In genomic region chr2:232480201-232481190, GRCh38 we compare ENCODE assay signal across 28 cellular contexts. TPM values are rescaled to one million over a fixed set of nuclear protein-coding genes. Genes with fewer than 3 reads are reported as not detected.
DNase-seq lines count a peak whose midpoint lies in the region; ATAC-seq, FAIRE-seq and TF ChIP-seq lines count a peak whose summit lies in the region.
"Had no signal": no experiment of that assay in that cellular context is flagged by ENCODE, and none has a peak within 500 bp of the region (broad histone marks: within the 10 kb centered on the region; RNA-seq: fewer than 3 reads in every experiment).

No MANE protein-coding gene starts in this region.

- TF ChIP-seq POLR2A in HepG2 (IDR thresholded peaks at IDR 0.05; ENCODE audit: insufficient read depth in 1 of 2, low read depth in 2 of 2, low read length in 2 of 2), result no peak
- TF ChIP-seq POLR2A in spleen (IDR thresholded peaks at IDR 0.05), result no peak

- TF ChIP-seq EP300 in HepG2 (IDR thresholded peaks at IDR 0.05; ENCODE audit: low read depth in 2 of 2, low read length in 2 of 2) (no peak), HepG2 (CRISPR knock-in tag; IDR thresholded peaks at IDR 0.05; ENCODE audit: borderline replicate concordance) (no peak)

- in situ Hi-C loops in HepG2 (cut with HindIII; ENCODE audit: extremely low pct_ligation_motif_present, low pct_unique_long_range_greater_than_20kb), result no loop called here

- no peak overlapping the region for H3K27ac ChIP-seq in RWPE2 (ENCODE audit: poor library complexity, severe bottlenecking)
- H3K27ac ChIP-seq in HepG2 (ENCODE audit: extremely low read length, insufficient read depth, low read length), result no peak overlapping the region
- H3K27ac ChIP-seq in spleen, result no peak overlapping the region
- H3K27ac ChIP-seq: C4-2B, gastrocnemius medialis, parathyroid adenoma, tibial artery had no signal

- H3K4me3 ChIP-seq in RWPE2 (ENCODE audit: severe bottlenecking) (no peak overlapping the region), HepG2 (replicated peaks in 1 of 3; ENCODE audit: insufficient read depth in 1 of 3, low read depth in 2 of 3, low read length in 3 of 3) (no peak overlapping the region), spleen (no peak overlapping the region)
- H3K4me3 ChIP-seq: gastrocnemius medialis, HAP-1, smooth muscle cell, tibial artery had no signal

- CTCF ChIA-PET in HepG2 (lab: Yijun Ruan, JAX; ENCODE audit: low intra/inter-chr PET ratio, low total read pairs), result interaction anchor here (2.2 kb wide), 1 partner anchor 42 kb away, joined by 6 read pairs; no protein-coding TSS in a partner anchor

- no peak overlapping the region for H3K4me3 Mint-ChIP-seq in activated naive CD8-positive, alpha-beta T cell treated with anti-CD3 and anti-CD28 coated beads, Interleukin-2, amount 10 ng/mL, durations not matched to agents 7 days and 5 days
- no peak overlapping the region for H3K4me3 Mint-ChIP-seq in activated naive CD8-positive, alpha-beta T cell treated with anti-CD3 and anti-CD28 coated beads, Interleukin-2, amount 50 U/mL, for 24 hours
- H3K4me3 Mint-ChIP-seq: activated CD8-positive, alpha-beta T cell treated with anti-CD3 and anti-CD28 coated beads, Interleukin-2, amount 10 ng/mL, durations not matched to agents 7 days and 5 days; activated naive CD8-positive, alpha-beta T cell; activated T-cell treated with anti-CD3 and anti-CD28 coated beads, Interleukin-2, amount 50 U/mL, for 4 hours; T-helper 2 cell treated with Interferon-gamma antibody and Interleukin-4, amounts not matched to agents 5 μg/mL and 100 μg/mL, for 36 hours had no signal

- H3K79me2 ChIP-seq in HepG2 (ENCODE audit: insufficient read depth, low read length), result no peaks in the 10 kb centered on the region
- H3K79me2 ChIP-seq: parathyroid adenoma had no signal

- H3K36me3 Mint-ChIP-seq in activated naive CD8-positive, alpha-beta T cell treated with anti-CD3 and anti-CD28 coated beads, Interleukin-2, amount 10 ng/mL, durations not matched to agents 7 days and 5 days, result no peaks in the 10 kb centered on the region
- H3K36me3 Mint-ChIP-seq in activated naive CD8-positive, alpha-beta T cell treated with anti-CD3 and anti-CD28 coated beads, Interleukin-2, amount 50 U/mL, for 24 hours (ENCODE audit: low read depth), result no peaks in the 10 kb centered on the region
- H3K36me3 Mint-ChIP-seq: activated naive CD8-positive, alpha-beta T cell had no signal

- no TSS peak for BruUV-seq in HepG2 (replicated peaks; lab: Mats Ljungman, UMichigan)

- no peak overlapping the region for H2AFZ ChIP-seq in HepG2 (ENCODE audit: low read length)
- H2AFZ ChIP-seq: parathyroid adenoma had no signal

- no peaks in the 10 kb centered on the region for H3K4me1 Mint-ChIP-seq in activated naive CD8-positive, alpha-beta T cell treated with anti-CD3 and anti-CD28 coated beads, Interleukin-2, amount 10 ng/mL, durations not matched to agents 7 days and 5 days
- peaks cover 2% of the 10 kb centered on the region for H3K4me1 Mint-ChIP-seq in activated naive CD8-positive, alpha-beta T cell treated with anti-CD3 and anti-CD28 coated beads, Interleukin-2, amount 50 U/mL, for 24 hours

- H3K4me2 ChIP-seq in HepG2 (ENCODE audit: low read depth, low read length), result no peak overlapping the region
- H3K4me2 ChIP-seq: smooth muscle cell had no signal

- H3K27me3 ChIP-seq in RWPE2 (ENCODE audit: insufficient read depth, poor library complexity, severe bottlenecking) (peaks cover 17% of the 10 kb centered on the region), HepG2 (ENCODE audit: control insufficient read depth in 1 of 2, insufficient read depth in 2 of 2, low read length in 2 of 2) (peaks cover 32 to 84% of the 10 kb centered on the region in 2 experiments), spleen (replicated peaks in 1 of 7) (peaks cover 0 to 79% (median 19%) of the 10 kb centered on the region in 7 donors)

- H3K27me3 Mint-ChIP-seq in activated naive CD8-positive, alpha-beta T cell treated with anti-CD3 and anti-CD28 coated beads, Interleukin-2, amount 10 ng/mL, durations not matched to agents 7 days and 5 days, result peaks cover 17% of the 10 kb centered on the region
- H3K27me3 Mint-ChIP-seq in activated naive CD8-positive, alpha-beta T cell treated with anti-CD3 and anti-CD28 coated beads, Interleukin-2, amount 50 U/mL, for 24 hours, result peaks cover 17% of the 10 kb centered on the region

- no peak for TF ChIP-seq RAD21 in HepG2 (CRISPR knock-in tag; IDR thresholded peaks at IDR 0.05)

- no peaks in the 10 kb centered on the region; the same call in 1 of the 2 replicates for H4K20me1 ChIP-seq in HepG2 (ENCODE audit: insufficient read depth, low read length)

- intact Hi-C loops in HepG2 (cut with micrococcal nuclease; ENCODE audit: unreplicated experiment), result no loop called here
- intact Hi-C loops in spleen (cut with DNase I; ENCODE audit: low total_unique reads), result no loop called here

- H3K36me3 ChIP-seq in RWPE2 (ENCODE audit: low read depth) (no peaks in the 10 kb centered on the region), HepG2 (replicated peaks in 1 of 2; ENCODE audit: control insufficient read depth in 1 of 2, insufficient read depth in 2 of 2, low read length in 2 of 2) (no peaks in the 10 kb centered on the region), spleen (no peaks in the 10 kb centered on the region)
- H3K36me3 ChIP-seq: gastrocnemius medialis, HAP-1, tibial artery had no signal

- POLR2A ChIA-PET in activated naive CD8-positive, alpha-beta T cell treated with anti-CD3 and anti-CD28 coated beads, Interleukin-2, amount 10 ng/mL, durations not matched to agents 7 days and 5 days (lab: Charles Lee), result no interaction called here
- POLR2A ChIA-PET in HepG2 (lab: Yijun Ruan, JAX), result no interaction called here

- H3K4me1 ChIP-seq in RWPE2 (ENCODE audit: insufficient read depth, poor library complexity, severe bottlenecking) (no peaks in the 10 kb centered on the region), HepG2 (ENCODE audit: insufficient read depth, low read length) (no peaks in the 10 kb centered on the region), spleen (peaks cover 0 to 7% (median 3%) of the 10 kb centered on the region in 6 donors)
- H3K4me1 ChIP-seq: gastrocnemius medialis, HAP-1, parathyroid adenoma had no signal

- TF ChIP-seq CTCF in RWPE2 (IDR thresholded peaks at IDR 0.05; ENCODE audit: poor library complexity, severe bottlenecking) (no peak), HepG2 (CRISPR knock-in tag; IDR thresholded peaks at IDR 0.05) (no peak), spleen (IDR thresholded peaks at IDR 0.05 in 8 of 11, conservative IDR thresholded peaks at IDR 0.05 in 3 of 11) (no peak)

- H3K9me3 ChIP-seq in RWPE2 (ENCODE audit: severe bottlenecking), result no peaks in the 10 kb centered on the region
- H3K9me3 ChIP-seq in HepG2 (ENCODE audit: low read length), result no peaks in the 10 kb centered on the region
- H3K9me3 ChIP-seq in spleen, result no peaks in the 10 kb centered on the region
- H3K9me3 ChIP-seq: gastrocnemius medialis, HAP-1, tibial artery had no signal

- peak; percentile 18 for DNase-seq in activated naive CD8-positive, alpha-beta T cell treated with anti-CD3 and anti-CD28 coated beads, Interleukin-2, amount 10 ng/mL, durations not matched to agents 7 days and 5 days
- DNase-seq in activated naive CD8-positive, alpha-beta T cell treated with anti-CD3 and anti-CD28 coated beads, Interleukin-2, amount 50 U/mL, for 24 hours, result no peak
- DNase-seq in RWPE2 (ENCODE audit: low spot score), result peak; percentile 49
- no peak for DNase-seq in HepG2 (ENCODE audit: low spot score)
- peak; percentile 60 for DNase-seq in spleen
- no peak for DNase-seq in stimulated activated CD4-positive, alpha-beta T cell treated with anti-CD3 and anti-CD28 coated beads, Interleukin-4, amount 100 ng/mL, for 4 hours
- DNase-seq: activated CD4-positive, alpha-beta T cell treated with anti-CD3 and anti-CD28 coated beads for 4 hours; activated CD8-positive, alpha-beta T cell treated with anti-CD3 and anti-CD28 coated beads, Interleukin-2, amount 10 ng/mL, durations not matched to agents 7 days and 5 days; activated T-cell treated with anti-CD3 and anti-CD28 coated beads, Interleukin-2, amount 50 U/mL, for 4 hours; DND-41; gastrocnemius medialis; GF-D8; NCI-H146; NCI-H2107; retina had no signal

- no peaks in the 10 kb centered on the region for H3K9me3 Mint-ChIP-seq in activated naive CD8-positive, alpha-beta T cell treated with anti-CD3 and anti-CD28 coated beads, Interleukin-2, amount 10 ng/mL, durations not matched to agents 7 days and 5 days
- no peaks in the 10 kb centered on the region for H3K9me3 Mint-ChIP-seq in activated naive CD8-positive, alpha-beta T cell treated with anti-CD3 and anti-CD28 coated beads, Interleukin-2, amount 50 U/mL, for 24 hours
- H3K9me3 Mint-ChIP-seq: activated T-cell treated with anti-CD3 and anti-CD28 coated beads, Interleukin-2, amount 50 U/mL, for 4 hours; T-helper 2 cell treated with Interferon-gamma antibody and Interleukin-4, amounts not matched to agents 5 μg/mL and 100 μg/mL, for 36 hours had no signal

- 21% methylated on average over 17 of the region's 26 CpGs for WGBS in HepG2 (ENCODE audit: low lambda C conversion rate)
- WGBS in spleen, 5 donors, result 75 to 85% (median 81%) methylated on average over 15 to 26 of the region's 26 CpGs

- no peak for ATAC-seq in activated naive CD8-positive, alpha-beta T cell treated with anti-CD3 and anti-CD28 coated beads, Interleukin-2, amount 10 ng/mL, durations not matched to agents 7 days and 5 days (ENCODE audit: low read depth)
- no peak for ATAC-seq in activated naive CD8-positive, alpha-beta T cell treated with anti-CD3 and anti-CD28 coated beads, Interleukin-2, amount 50 U/mL, for 24 hours
- ATAC-seq in RWPE2 (ENCODE audit: low read depth), result no peak
- ATAC-seq in HepG2, result peak; percentile 5; the same call in 2 of the 3 replicates
- no peak for ATAC-seq in HG02885 (IDR thresholded peaks at IDR 0.05; ENCODE audit: poor library complexity, unreplicated experiment)
- ATAC-seq: activated CD8-positive, alpha-beta T cell treated with anti-CD3 and anti-CD28 coated beads, Interleukin-2, amount 10 ng/mL, durations not matched to agents 7 days and 5 days; activated T-cell treated with anti-CD3 and anti-CD28 coated beads, Interleukin-2, amount 50 U/mL, for 4 hours; gastrocnemius medialis had no signal

- no peak overlapping the region for H3K27ac Mint-ChIP-seq in activated naive CD8-positive, alpha-beta T cell treated with anti-CD3 and anti-CD28 coated beads, Interleukin-2, amount 10 ng/mL, durations not matched to agents 7 days and 5 days
- no peak overlapping the region for H3K27ac Mint-ChIP-seq in activated naive CD8-positive, alpha-beta T cell treated with anti-CD3 and anti-CD28 coated beads, Interleukin-2, amount 50 U/mL, for 24 hours
- H3K27ac Mint-ChIP-seq: activated CD8-positive, alpha-beta T cell treated with anti-CD3 and anti-CD28 coated beads, Interleukin-2, amount 10 ng/mL, durations not matched to agents 7 days and 5 days; activated naive CD8-positive, alpha-beta T cell; T-helper 2 cell treated with Interferon-gamma antibody and Interleukin-4, amounts not matched to agents 5 μg/mL and 100 μg/mL, for 36 hours had no signal

- H3K9ac ChIP-seq in HepG2 (ENCODE audit: insufficient read depth, low read depth, low read length), result no peak overlapping the region
- H3K9ac ChIP-seq: parathyroid adenoma had no signal

- FAIRE-seq in HepG2 (lab: Jason Lieb, UNC), result no peak
- FAIRE-seq: bronchial epithelial cell, endothelial cell of umbilical vein had no signal

RNA-seq across cellular contexts. Expression of gene ECEL1, which starts 7.1 kb away (rescaled TPM):
- not detected for total RNA-seq in activated naive CD8-positive, alpha-beta T cell treated with anti-CD3 and anti-CD28 coated beads, Interleukin-2, amount 10 ng/mL, durations not matched to agents 7 days and 5 days
- total RNA-seq in HepG2 (2016; rRNA removed; fragmentation: Illumina TruSeq; extraction: Trizol) (not detected in 2 replicates), spleen (10 to 100 TPM in 2 of 7 donors, under 1 TPM in 3, not detected in 2; 0.17 to 23.1 (median 0.34) TPM)
- not detected in 2 replicates for total RNA-seq in HepG2 (2016; cell fraction: cytosol; rRNA removed; fragmentation: Illumina TruSeq; extraction: Trizol; ENCODE audit: low read depth)
- not detected in 2 replicates for total RNA-seq in HepG2 (2016; cell fraction: insoluble cytoplasmic fraction; rRNA removed; fragmentation: Illumina TruSeq; extraction: Trizol)
- total RNA-seq in HepG2 (2016; cell fraction: membrane; rRNA removed; fragmentation: Illumina TruSeq; extraction: Trizol), result not detected in 2 replicates
- total RNA-seq in HepG2 (2016; cell fraction: nucleus; rRNA removed; fragmentation: Illumina TruSeq; extraction: Trizol), result not detected in 2 replicates
- polyA plus RNA-seq in HepG2 (2011; rRNA removed) (not detected in 2 replicates), spleen (1 to 10 TPM in 1 of 3 donors, under 1 TPM in 2; 0.10 to 1.6 (median 0.30) TPM)
- 0.06 TPM in 1 of 2 replicates, not detected in the other for polyA plus RNA-seq in HepG2 (2011; cell fraction: cytosol; rRNA removed)
- 0.05 TPM in 1 of 2 replicates, not detected in the other for polyA plus RNA-seq in HepG2 (2011; cell fraction: nucleus; rRNA removed)
- polyA plus RNA-seq in HepG2 (2012), result not detected in 2 replicates
- not detected in 2 replicates for polyA plus RNA-seq in HepG2 (2016; cell fraction: cytosol; fragmentation: Illumina TruSeq; extraction: Trizol; ENCODE audit: low read depth)
- not detected in 2 replicates for polyA plus RNA-seq in HepG2 (2016; cell fraction: insoluble cytoplasmic fraction; fragmentation: Illumina TruSeq; extraction: Trizol; ENCODE audit: low read depth)
- not detected in 2 replicates for polyA plus RNA-seq in HepG2 (2016; cell fraction: membrane; fragmentation: Illumina TruSeq; extraction: Trizol; ENCODE audit: low read depth)
- polyA plus RNA-seq in HepG2 (2016; cell fraction: nucleus; fragmentation: Illumina TruSeq; extraction: Trizol; ENCODE audit: insufficient read depth, low read depth), result not detected in 2 replicates
- not detected in 2 replicates for polyA minus RNA-seq in HepG2 (2011; rRNA and poly(A)+ RNA removed; ENCODE audit: low replicate concordance)
- not detected in 2 replicates for polyA minus RNA-seq in HepG2 (2011; cell fraction: cytosol; rRNA and poly(A)+ RNA removed)
- not detected in 2 replicates for polyA minus RNA-seq in HepG2 (2011; cell fraction: nucleus; rRNA and poly(A)+ RNA removed)
- total RNA-seq: activated CD8-positive, alpha-beta T cell treated with anti-CD3 and anti-CD28 coated beads, Interleukin-2, amount 10 ng/mL, durations not matched to agents 7 days and 5 days; bronchial epithelial cell; endothelial cell of umbilical vein; fibroblast of lung; smooth muscle cell had no signal
- polyA plus RNA-seq: aorta, endothelial cell of umbilical vein, fibroblast of lung, smooth muscle cell had no signal

RNA-seq across cellular contexts. Expression of gene ALPI, which starts 24.5 kb away (rescaled TPM):
- not detected for total RNA-seq in activated naive CD8-positive, alpha-beta T cell treated with anti-CD3 and anti-CD28 coated beads, Interleukin-2, amount 10 ng/mL, durations not matched to agents 7 days and 5 days
- not detected in 2 replicates for total RNA-seq in HepG2 (2016; rRNA removed; fragmentation: Illumina TruSeq; extraction: Trizol)
- total RNA-seq in HepG2 (2016; cell fraction: cytosol; rRNA removed; fragmentation: Illumina TruSeq; extraction: Trizol; ENCODE audit: low read depth), result not detected in 2 replicates
- total RNA-seq in HepG2 (2016; cell fraction: insoluble cytoplasmic fraction; rRNA removed; fragmentation: Illumina TruSeq; extraction: Trizol), result not detected in 2 replicates
- not detected in 2 replicates for total RNA-seq in HepG2 (2016; cell fraction: membrane; rRNA removed; fragmentation: Illumina TruSeq; extraction: Trizol)
- total RNA-seq in HepG2 (2016; cell fraction: nucleus; rRNA removed; fragmentation: Illumina TruSeq; extraction: Trizol), result not detected in 2 replicates
- 0.03 TPM in 1 of 2 replicates, not detected in the other for polyA plus RNA-seq in HepG2 (2011; rRNA removed)
- polyA plus RNA-seq in HepG2 (2011; cell fraction: cytosol; rRNA removed), result 0.03 and 0.05 TPM in 2 replicates
- 0.07 TPM in 1 of 2 replicates, not detected in the other for polyA plus RNA-seq in HepG2 (2011; cell fraction: nucleus; rRNA removed)
- polyA plus RNA-seq in HepG2 (2012), result not detected in 2 replicates
- polyA plus RNA-seq in HepG2 (2016; cell fraction: cytosol; fragmentation: Illumina TruSeq; extraction: Trizol; ENCODE audit: low read depth), result not detected in 2 replicates
- not detected in 2 replicates for polyA plus RNA-seq in HepG2 (2016; cell fraction: insoluble cytoplasmic fraction; fragmentation: Illumina TruSeq; extraction: Trizol; ENCODE audit: low read depth)
- not detected in 2 replicates for polyA plus RNA-seq in HepG2 (2016; cell fraction: membrane; fragmentation: Illumina TruSeq; extraction: Trizol; ENCODE audit: low read depth)
- not detected in 2 replicates for polyA plus RNA-seq in HepG2 (2016; cell fraction: nucleus; fragmentation: Illumina TruSeq; extraction: Trizol; ENCODE audit: insufficient read depth, low read depth)
- polyA minus RNA-seq in HepG2 (2011; rRNA and poly(A)+ RNA removed; ENCODE audit: low replicate concordance), result 0.42 TPM in 1 of 2 replicates, not detected in the other
- polyA minus RNA-seq in HepG2 (2011; cell fraction: cytosol; rRNA and poly(A)+ RNA removed), result not detected in 2 replicates
- not detected in 2 replicates for polyA minus RNA-seq in HepG2 (2011; cell fraction: nucleus; rRNA and poly(A)+ RNA removed)
- total RNA-seq in spleen, result not detected
- not detected for polyA plus RNA-seq in spleen
- total RNA-seq: activated CD8-positive, alpha-beta T cell treated with anti-CD3 and anti-CD28 coated beads, Interleukin-2, amount 10 ng/mL, durations not matched to agents 7 days and 5 days; activated T-cell treated with anti-CD3 and anti-CD28 coated beads, Interleukin-2, amount 50 U/mL, for 4 hours; aorta; bronchial epithelial cell; endothelial cell of umbilical vein; fibroblast of lung; gastrocnemius medialis; smooth muscle cell had no signal
- polyA plus RNA-seq: endothelial cell of umbilical vein, fibroblast of lung, neural cell, smooth muscle cell had no signal

RNA-seq across cellular contexts. Expression of gene PRSS56, which starts 39.7 kb away (rescaled TPM):
- total RNA-seq in activated naive CD8-positive, alpha-beta T cell treated with anti-CD3 and anti-CD28 coated beads, Interleukin-2, amount 10 ng/mL, durations not matched to agents 7 days and 5 days, result not detected
- total RNA-seq in HepG2 (2016; rRNA removed; fragmentation: Illumina TruSeq; extraction: Trizol) (not detected in 2 replicates), spleen (under 1 TPM in 1 of 7 donors, not detected in 6; 0.13 TPM)
- total RNA-seq in HepG2 (2016; cell fraction: cytosol; rRNA removed; fragmentation: Illumina TruSeq; extraction: Trizol; ENCODE audit: low read depth), result not detected in 2 replicates
- total RNA-seq in HepG2 (2016; cell fraction: insoluble cytoplasmic fraction; rRNA removed; fragmentation: Illumina TruSeq; extraction: Trizol), result 0.09 TPM in 1 of 2 replicates, not detected in the other
- not detected in 2 replicates for total RNA-seq in HepG2 (2016; cell fraction: membrane; rRNA removed; fragmentation: Illumina TruSeq; extraction: Trizol)
- not detected in 2 replicates for total RNA-seq in HepG2 (2016; cell fraction: nucleus; rRNA removed; fragmentation: Illumina TruSeq; extraction: Trizol)
- polyA plus RNA-seq in HepG2 (2011; rRNA removed) (not detected in 2 replicates), spleen (under 1 TPM in 1 of 3 donors, not detected in 2; 0.04 TPM)
- not detected in 2 replicates for polyA plus RNA-seq in HepG2 (2011; cell fraction: cytosol; rRNA removed)
- polyA plus RNA-seq in HepG2 (2011; cell fraction: nucleus; rRNA removed), result not detected in 2 replicates
- polyA plus RNA-seq in HepG2 (2012), result not detected in 2 replicates
- not detected in 2 replicates for polyA plus RNA-seq in HepG2 (2016; cell fraction: cytosol; fragmentation: Illumina TruSeq; extraction: Trizol; ENCODE audit: low read depth)
- polyA plus RNA-seq in HepG2 (2016; cell fraction: insoluble cytoplasmic fraction; fragmentation: Illumina TruSeq; extraction: Trizol; ENCODE audit: low read depth), result not detected in 2 replicates
- polyA plus RNA-seq in HepG2 (2016; cell fraction: membrane; fragmentation: Illumina TruSeq; extraction: Trizol; ENCODE audit: low read depth), result not detected in 2 replicates
- not detected in 2 replicates for polyA plus RNA-seq in HepG2 (2016; cell fraction: nucleus; fragmentation: Illumina TruSeq; extraction: Trizol; ENCODE audit: insufficient read depth, low read depth)
- polyA minus RNA-seq in HepG2 (2011; rRNA and poly(A)+ RNA removed; ENCODE audit: low replicate concordance), result not detected in 2 replicates
- not detected in 2 replicates for polyA minus RNA-seq in HepG2 (2011; cell fraction: cytosol; rRNA and poly(A)+ RNA removed)
- polyA minus RNA-seq in HepG2 (2011; cell fraction: nucleus; rRNA and poly(A)+ RNA removed), result not detected in 2 replicates
- total RNA-seq: activated CD8-positive, alpha-beta T cell treated with anti-CD3 and anti-CD28 coated beads, Interleukin-2, amount 10 ng/mL, durations not matched to agents 7 days and 5 days; activated T-cell treated with anti-CD3 and anti-CD28 coated beads, Interleukin-2, amount 50 U/mL, for 4 hours; aorta; bronchial epithelial cell; endothelial cell of umbilical vein; fibroblast of lung; smooth muscle cell had no signal
- polyA plus RNA-seq: aorta, endothelial cell of umbilical vein, fibroblast of lung, smooth muscle cell had no signal

RNA-seq across cellular contexts. Expression of gene CHRND, which starts 45.5 kb away (rescaled TPM):
- not detected for total RNA-seq in activated naive CD8-positive, alpha-beta T cell treated with anti-CD3 and anti-CD28 coated beads, Interleukin-2, amount 10 ng/mL, durations not matched to agents 7 days and 5 days
- total RNA-seq in HepG2 (2016; rRNA removed; fragmentation: Illumina TruSeq; extraction: Trizol) (0.10 TPM in 1 of 2 replicates, not detected in the other), spleen (under 1 TPM in 1 of 7 donors, not detected in 6; 0.32 TPM)
- total RNA-seq in HepG2 (2016; cell fraction: cytosol; rRNA removed; fragmentation: Illumina TruSeq; extraction: Trizol; ENCODE audit: low read depth), result not detected in 2 replicates
- total RNA-seq in HepG2 (2016; cell fraction: insoluble cytoplasmic fraction; rRNA removed; fragmentation: Illumina TruSeq; extraction: Trizol), result not detected in 2 replicates
- 0.07 and 0.25 TPM in 2 replicates for total RNA-seq in HepG2 (2016; cell fraction: membrane; rRNA removed; fragmentation: Illumina TruSeq; extraction: Trizol)
- total RNA-seq in HepG2 (2016; cell fraction: nucleus; rRNA removed; fragmentation: Illumina TruSeq; extraction: Trizol), result not detected in 2 replicates
- polyA plus RNA-seq in HepG2 (2011; rRNA removed) (0.13 and 0.18 TPM in 2 replicates), spleen (not detected)
- 0.08 and 0.14 TPM in 2 replicates for polyA plus RNA-seq in HepG2 (2011; cell fraction: cytosol; rRNA removed)
- polyA plus RNA-seq in HepG2 (2011; cell fraction: nucleus; rRNA removed), result 0.12 and 0.24 TPM in 2 replicates
- polyA plus RNA-seq in HepG2 (2012), result 0.13 and 0.32 TPM in 2 replicates
- polyA plus RNA-seq in HepG2 (2016; cell fraction: cytosol; fragmentation: Illumina TruSeq; extraction: Trizol; ENCODE audit: low read depth), result 0.10 and 0.12 TPM in 2 replicates
- not detected in 2 replicates for polyA plus RNA-seq in HepG2 (2016; cell fraction: insoluble cytoplasmic fraction; fragmentation: Illumina TruSeq; extraction: Trizol; ENCODE audit: low read depth)
- 0.11 and 0.52 TPM in 2 replicates for polyA plus RNA-seq in HepG2 (2016; cell fraction: membrane; fragmentation: Illumina TruSeq; extraction: Trizol; ENCODE audit: low read depth)
- 0.26 TPM in 1 of 2 replicates, not detected in the other for polyA plus RNA-seq in HepG2 (2016; cell fraction: nucleus; fragmentation: Illumina TruSeq; extraction: Trizol; ENCODE audit: insufficient read depth, low read depth)
- polyA minus RNA-seq in HepG2 (2011; rRNA and poly(A)+ RNA removed; ENCODE audit: low replicate concordance), result 0.28 TPM in 1 of 2 replicates, not detected in the other
- polyA minus RNA-seq in HepG2 (2011; cell fraction: cytosol; rRNA and poly(A)+ RNA removed), result not detected in 2 replicates
- not detected in 2 replicates for polyA minus RNA-seq in HepG2 (2011; cell fraction: nucleus; rRNA and poly(A)+ RNA removed)
- total RNA-seq: activated CD8-positive, alpha-beta T cell treated with anti-CD3 and anti-CD28 coated beads, Interleukin-2, amount 10 ng/mL, durations not matched to agents 7 days and 5 days; activated T-cell treated with anti-CD3 and anti-CD28 coated beads, Interleukin-2, amount 50 U/mL, for 4 hours; aorta; bronchial epithelial cell; endothelial cell of umbilical vein; fibroblast of lung; smooth muscle cell had no signal
- polyA plus RNA-seq: aorta, endothelial cell of umbilical vein, fibroblast of lung, neural cell, smooth muscle cell had no signal

RNA-seq across cellular contexts. Expression of gene CHRNG, which starts 59.0 kb away (rescaled TPM):
- not detected for total RNA-seq in activated naive CD8-positive, alpha-beta T cell treated with anti-CD3 and anti-CD28 coated beads, Interleukin-2, amount 10 ng/mL, durations not matched to agents 7 days and 5 days
- total RNA-seq in HepG2 (2016; rRNA removed; fragmentation: Illumina TruSeq; extraction: Trizol) (not detected in 2 replicates), spleen (not detected)
- not detected in 2 replicates for total RNA-seq in HepG2 (2016; cell fraction: cytosol; rRNA removed; fragmentation: Illumina TruSeq; extraction: Trizol; ENCODE audit: low read depth)
- not detected in 2 replicates for total RNA-seq in HepG2 (2016; cell fraction: insoluble cytoplasmic fraction; rRNA removed; fragmentation: Illumina TruSeq; extraction: Trizol)
- total RNA-seq in HepG2 (2016; cell fraction: membrane; rRNA removed; fragmentation: Illumina TruSeq; extraction: Trizol), result not detected in 2 replicates
- not detected in 2 replicates for total RNA-seq in HepG2 (2016; cell fraction: nucleus; rRNA removed; fragmentation: Illumina TruSeq; extraction: Trizol)
- polyA plus RNA-seq in HepG2 (2011; rRNA removed) (not detected in 2 replicates), spleen (under 1 TPM in 1 of 3 donors, not detected in 2; 0.06 TPM)
- polyA plus RNA-seq in HepG2 (2011; cell fraction: cytosol; rRNA removed), result not detected in 2 replicates
- not detected in 2 replicates for polyA plus RNA-seq in HepG2 (2011; cell fraction: nucleus; rRNA removed)
- polyA plus RNA-seq in HepG2 (2012), result 0.05 and 0.21 TPM in 2 replicates
- not detected in 2 replicates for polyA plus RNA-seq in HepG2 (2016; cell fraction: cytosol; fragmentation: Illumina TruSeq; extraction: Trizol; ENCODE audit: low read depth)
- not detected in 2 replicates for polyA plus RNA-seq in HepG2 (2016; cell fraction: insoluble cytoplasmic fraction; fragmentation: Illumina TruSeq; extraction: Trizol; ENCODE audit: low read depth)
- not detected in 2 replicates for polyA plus RNA-seq in HepG2 (2016; cell fraction: membrane; fragmentation: Illumina TruSeq; extraction: Trizol; ENCODE audit: low read depth)
- polyA plus RNA-seq in HepG2 (2016; cell fraction: nucleus; fragmentation: Illumina TruSeq; extraction: Trizol; ENCODE audit: insufficient read depth, low read depth), result not detected in 2 replicates
- polyA minus RNA-seq in HepG2 (2011; rRNA and poly(A)+ RNA removed; ENCODE audit: low replicate concordance), result not detected in 2 replicates
- polyA minus RNA-seq in HepG2 (2011; cell fraction: cytosol; rRNA and poly(A)+ RNA removed), result not detected in 2 replicates
- not detected in 2 replicates for polyA minus RNA-seq in HepG2 (2011; cell fraction: nucleus; rRNA and poly(A)+ RNA removed)
- total RNA-seq: activated CD8-positive, alpha-beta T cell treated with anti-CD3 and anti-CD28 coated beads, Interleukin-2, amount 10 ng/mL, durations not matched to agents 7 days and 5 days; activated T-cell treated with anti-CD3 and anti-CD28 coated beads, Interleukin-2, amount 50 U/mL, for 4 hours; aorta; bronchial epithelial cell; endothelial cell of umbilical vein; fibroblast of lung; smooth muscle cell had no signal
- polyA plus RNA-seq: aorta, endothelial cell of umbilical vein, fibroblast of lung, neural cell, smooth muscle cell had no signal

Comparison
In these comparisons a context has a peak if more than half of its experiments do, and no peak if none do; other contexts are left out.
1. DNase-seq: peak in activated naive CD8-positive, alpha-beta T cell treated with anti-CD3 and anti-CD28 coated beads, Interleukin-2, amount 10 ng/mL, durations not matched to agents 7 days and 5 days (single experiment), RWPE2 (single experiment) and spleen (single experiment); none in activated naive CD8-positive, alpha-beta T cell treated with anti-CD3 and anti-CD28 coated beads, Interleukin-2, amount 50 U/mL, for 24 hours (single experiment), HepG2 (single experiment) and stimulated activated CD4-positive, alpha-beta T cell treated with anti-CD3 and anti-CD28 coated beads, Interleukin-4, amount 100 ng/mL, for 4 hours (0 of 2).